1 cellular context compared by ENCODE assay signal in the genomic region with DNA sequence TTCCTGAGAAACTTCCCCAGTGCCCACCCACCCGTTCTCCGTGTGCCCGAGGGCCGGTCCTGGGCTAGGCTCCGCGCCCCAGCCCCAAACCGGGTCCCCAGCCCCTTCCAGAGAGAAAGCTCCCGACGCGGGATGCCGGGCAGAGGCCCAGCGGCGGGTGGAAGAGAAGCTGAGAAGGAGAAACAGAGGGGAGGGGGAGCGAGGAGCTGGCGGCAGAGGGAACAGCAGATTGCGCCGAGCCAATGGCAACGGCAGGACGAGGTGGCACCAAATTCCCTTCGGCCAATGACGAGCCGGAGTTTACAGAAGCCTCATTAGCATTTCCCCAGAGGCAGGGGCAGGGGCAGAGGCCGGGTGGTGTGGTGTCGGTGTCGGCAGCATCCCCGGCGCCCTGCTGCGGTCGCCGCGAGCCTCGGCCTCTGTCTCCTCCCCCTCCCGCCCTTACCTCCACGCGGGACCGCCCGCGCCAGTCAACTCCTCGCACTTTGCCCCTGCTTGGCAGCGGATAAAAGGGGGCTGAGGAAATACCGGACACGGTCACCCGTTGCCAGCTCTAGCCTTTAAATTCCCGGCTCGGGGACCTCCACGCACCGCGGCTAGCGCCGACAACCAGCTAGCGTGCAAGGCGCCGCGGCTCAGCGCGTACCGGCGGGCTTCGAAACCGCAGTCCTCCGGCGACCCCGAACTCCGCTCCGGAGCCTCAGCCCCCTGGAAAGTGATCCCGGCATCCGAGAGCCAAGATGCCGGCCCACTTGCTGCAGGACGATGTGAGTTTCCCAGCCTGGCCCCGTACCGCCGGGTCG.
TF ChIP-seq lines count a peak whose summit lies in the region.

A gene (plus strand): TSS at position 469 of the 803 bp plus-strand sequence. CDS start 272 bp downstream, at position 741.

TF ChIP-seq in K562, 482 proteins besides CTCF, POLR2A, EP300 and RAD21 (continued from another document and continues in another):
- TF ChIP-seq, protein P1, sequence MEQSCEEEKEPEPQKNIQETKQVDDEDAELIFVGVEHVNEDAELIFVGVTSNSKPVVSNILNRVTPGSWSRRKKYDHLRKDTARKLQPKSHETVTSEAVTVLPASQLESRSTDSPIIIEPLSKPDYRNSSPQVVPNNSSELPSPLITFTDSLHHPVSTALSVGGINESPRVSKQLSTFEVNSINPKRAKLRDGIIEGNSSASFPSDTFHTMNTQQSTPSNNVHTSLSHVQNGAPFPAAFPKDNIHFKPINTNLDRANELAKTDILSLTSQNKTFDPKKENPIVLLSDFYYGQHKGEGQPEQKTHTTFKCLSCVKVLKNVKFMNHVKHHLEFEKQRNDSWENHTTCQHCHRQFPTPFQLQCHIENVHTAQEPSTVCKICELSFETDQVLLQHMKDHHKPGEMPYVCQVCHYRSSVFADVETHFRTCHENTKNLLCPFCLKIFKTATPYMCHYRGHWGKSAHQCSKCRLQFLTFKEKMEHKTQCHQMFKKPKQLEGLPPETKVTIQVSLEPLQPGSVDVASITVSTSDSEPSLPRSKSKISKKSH (CRISPR knock-in tag; IDR thresholded peaks at IDR 0.05), result no peak
- no peak for TF ChIP-seq ATF1 (CRISPR knock-in tag; IDR thresholded peaks at IDR 0.05)
- peak; percentile 47; the same call in 1 of the 2 replicates for TF ChIP-seq ATF1 (tag; IDR thresholded peaks at IDR 0.05)
- TF ChIP-seq, protein P2, sequence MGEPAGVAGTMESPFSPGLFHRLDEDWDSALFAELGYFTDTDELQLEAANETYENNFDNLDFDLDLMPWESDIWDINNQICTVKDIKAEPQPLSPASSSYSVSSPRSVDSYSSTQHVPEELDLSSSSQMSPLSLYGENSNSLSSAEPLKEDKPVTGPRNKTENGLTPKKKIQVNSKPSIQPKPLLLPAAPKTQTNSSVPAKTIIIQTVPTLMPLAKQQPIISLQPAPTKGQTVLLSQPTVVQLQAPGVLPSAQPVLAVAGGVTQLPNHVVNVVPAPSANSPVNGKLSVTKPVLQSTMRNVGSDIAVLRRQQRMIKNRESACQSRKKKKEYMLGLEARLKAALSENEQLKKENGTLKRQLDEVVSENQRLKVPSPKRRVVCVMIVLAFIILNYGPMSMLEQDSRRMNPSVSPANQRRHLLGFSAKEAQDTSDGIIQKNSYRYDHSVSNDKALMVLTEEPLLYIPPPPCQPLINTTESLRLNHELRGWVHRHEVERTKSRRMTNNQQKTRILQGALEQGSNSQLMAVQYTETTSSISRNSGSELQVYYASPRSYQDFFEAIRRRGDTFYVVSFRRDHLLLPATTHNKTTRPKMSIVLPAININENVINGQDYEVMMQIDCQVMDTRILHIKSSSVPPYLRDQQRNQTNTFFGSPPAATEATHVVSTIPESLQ (CRISPR knock-in tag; IDR thresholded peaks at IDR 0.05), result no peak
- TF ChIP-seq, protein P3, sequence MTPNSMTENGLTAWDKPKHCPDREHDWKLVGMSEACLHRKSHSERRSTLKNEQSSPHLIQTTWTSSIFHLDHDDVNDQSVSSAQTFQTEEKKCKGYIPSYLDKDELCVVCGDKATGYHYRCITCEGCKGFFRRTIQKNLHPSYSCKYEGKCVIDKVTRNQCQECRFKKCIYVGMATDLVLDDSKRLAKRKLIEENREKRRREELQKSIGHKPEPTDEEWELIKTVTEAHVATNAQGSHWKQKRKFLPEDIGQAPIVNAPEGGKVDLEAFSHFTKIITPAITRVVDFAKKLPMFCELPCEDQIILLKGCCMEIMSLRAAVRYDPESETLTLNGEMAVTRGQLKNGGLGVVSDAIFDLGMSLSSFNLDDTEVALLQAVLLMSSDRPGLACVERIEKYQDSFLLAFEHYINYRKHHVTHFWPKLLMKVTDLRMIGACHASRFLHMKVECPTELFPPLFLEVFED (CRISPR knock-in tag; conservative IDR thresholded peaks at IDR 0.05), result no peak
- TF ChIP-seq HMGN3 (IDR thresholded peaks at IDR 0.05; ENCODE audit: borderline replicate concordance, extremely low read depth, insufficient read length, low read depth, low read length), result peak; percentile 35
- TF ChIP-seq EZH2 (IDR thresholded peaks at IDR 0.05; ENCODE audit: borderline replicate concordance, low read depth, low read length), result no peak
- TF ChIP-seq, protein P4, sequence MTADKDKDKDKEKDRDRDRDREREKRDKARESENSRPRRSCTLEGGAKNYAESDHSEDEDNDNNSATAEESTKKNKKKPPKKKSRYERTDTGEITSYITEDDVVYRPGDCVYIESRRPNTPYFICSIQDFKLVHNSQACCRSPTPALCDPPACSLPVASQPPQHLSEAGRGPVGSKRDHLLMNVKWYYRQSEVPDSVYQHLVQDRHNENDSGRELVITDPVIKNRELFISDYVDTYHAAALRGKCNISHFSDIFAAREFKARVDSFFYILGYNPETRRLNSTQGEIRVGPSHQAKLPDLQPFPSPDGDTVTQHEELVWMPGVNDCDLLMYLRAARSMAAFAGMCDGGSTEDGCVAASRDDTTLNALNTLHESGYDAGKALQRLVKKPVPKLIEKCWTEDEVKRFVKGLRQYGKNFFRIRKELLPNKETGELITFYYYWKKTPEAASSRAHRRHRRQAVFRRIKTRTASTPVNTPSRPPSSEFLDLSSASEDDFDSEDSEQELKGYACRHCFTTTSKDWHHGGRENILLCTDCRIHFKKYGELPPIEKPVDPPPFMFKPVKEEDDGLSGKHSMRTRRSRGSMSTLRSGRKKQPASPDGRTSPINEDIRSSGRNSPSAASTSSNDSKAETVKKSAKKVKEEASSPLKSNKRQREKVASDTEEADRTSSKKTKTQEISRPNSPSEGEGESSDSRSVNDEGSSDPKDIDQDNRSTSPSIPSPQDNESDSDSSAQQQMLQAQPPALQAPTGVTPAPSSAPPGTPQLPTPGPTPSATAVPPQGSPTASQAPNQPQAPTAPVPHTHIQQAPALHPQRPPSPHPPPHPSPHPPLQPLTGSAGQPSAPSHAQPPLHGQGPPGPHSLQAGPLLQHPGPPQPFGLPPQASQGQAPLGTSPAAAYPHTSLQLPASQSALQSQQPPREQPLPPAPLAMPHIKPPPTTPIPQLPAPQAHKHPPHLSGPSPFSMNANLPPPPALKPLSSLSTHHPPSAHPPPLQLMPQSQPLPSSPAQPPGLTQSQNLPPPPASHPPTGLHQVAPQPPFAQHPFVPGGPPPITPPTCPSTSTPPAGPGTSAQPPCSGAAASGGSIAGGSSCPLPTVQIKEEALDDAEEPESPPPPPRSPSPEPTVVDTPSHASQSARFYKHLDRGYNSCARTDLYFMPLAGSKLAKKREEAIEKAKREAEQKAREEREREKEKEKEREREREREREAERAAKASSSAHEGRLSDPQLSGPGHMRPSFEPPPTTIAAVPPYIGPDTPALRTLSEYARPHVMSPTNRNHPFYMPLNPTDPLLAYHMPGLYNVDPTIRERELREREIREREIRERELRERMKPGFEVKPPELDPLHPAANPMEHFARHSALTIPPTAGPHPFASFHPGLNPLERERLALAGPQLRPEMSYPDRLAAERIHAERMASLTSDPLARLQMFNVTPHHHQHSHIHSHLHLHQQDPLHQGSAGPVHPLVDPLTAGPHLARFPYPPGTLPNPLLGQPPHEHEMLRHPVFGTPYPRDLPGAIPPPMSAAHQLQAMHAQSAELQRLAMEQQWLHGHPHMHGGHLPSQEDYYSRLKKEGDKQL (CRISPR knock-in tag; IDR thresholded peaks at IDR 0.05; ENCODE audit: borderline replicate concordance), result no peak
- peak; percentile 76 for TF ChIP-seq TBP (optimal IDR thresholded peaks at IDR 0.05; ENCODE audit: low read depth, low read length)
- TF ChIP-seq, protein P5, sequence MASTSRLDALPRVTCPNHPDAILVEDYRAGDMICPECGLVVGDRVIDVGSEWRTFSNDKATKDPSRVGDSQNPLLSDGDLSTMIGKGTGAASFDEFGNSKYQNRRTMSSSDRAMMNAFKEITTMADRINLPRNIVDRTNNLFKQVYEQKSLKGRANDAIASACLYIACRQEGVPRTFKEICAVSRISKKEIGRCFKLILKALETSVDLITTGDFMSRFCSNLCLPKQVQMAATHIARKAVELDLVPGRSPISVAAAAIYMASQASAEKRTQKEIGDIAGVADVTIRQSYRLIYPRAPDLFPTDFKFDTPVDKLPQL (IDR thresholded peaks at IDR 0.05; ENCODE audit: extremely low read depth, insufficient read length), result no peak
- TF ChIP-seq, protein P6, sequence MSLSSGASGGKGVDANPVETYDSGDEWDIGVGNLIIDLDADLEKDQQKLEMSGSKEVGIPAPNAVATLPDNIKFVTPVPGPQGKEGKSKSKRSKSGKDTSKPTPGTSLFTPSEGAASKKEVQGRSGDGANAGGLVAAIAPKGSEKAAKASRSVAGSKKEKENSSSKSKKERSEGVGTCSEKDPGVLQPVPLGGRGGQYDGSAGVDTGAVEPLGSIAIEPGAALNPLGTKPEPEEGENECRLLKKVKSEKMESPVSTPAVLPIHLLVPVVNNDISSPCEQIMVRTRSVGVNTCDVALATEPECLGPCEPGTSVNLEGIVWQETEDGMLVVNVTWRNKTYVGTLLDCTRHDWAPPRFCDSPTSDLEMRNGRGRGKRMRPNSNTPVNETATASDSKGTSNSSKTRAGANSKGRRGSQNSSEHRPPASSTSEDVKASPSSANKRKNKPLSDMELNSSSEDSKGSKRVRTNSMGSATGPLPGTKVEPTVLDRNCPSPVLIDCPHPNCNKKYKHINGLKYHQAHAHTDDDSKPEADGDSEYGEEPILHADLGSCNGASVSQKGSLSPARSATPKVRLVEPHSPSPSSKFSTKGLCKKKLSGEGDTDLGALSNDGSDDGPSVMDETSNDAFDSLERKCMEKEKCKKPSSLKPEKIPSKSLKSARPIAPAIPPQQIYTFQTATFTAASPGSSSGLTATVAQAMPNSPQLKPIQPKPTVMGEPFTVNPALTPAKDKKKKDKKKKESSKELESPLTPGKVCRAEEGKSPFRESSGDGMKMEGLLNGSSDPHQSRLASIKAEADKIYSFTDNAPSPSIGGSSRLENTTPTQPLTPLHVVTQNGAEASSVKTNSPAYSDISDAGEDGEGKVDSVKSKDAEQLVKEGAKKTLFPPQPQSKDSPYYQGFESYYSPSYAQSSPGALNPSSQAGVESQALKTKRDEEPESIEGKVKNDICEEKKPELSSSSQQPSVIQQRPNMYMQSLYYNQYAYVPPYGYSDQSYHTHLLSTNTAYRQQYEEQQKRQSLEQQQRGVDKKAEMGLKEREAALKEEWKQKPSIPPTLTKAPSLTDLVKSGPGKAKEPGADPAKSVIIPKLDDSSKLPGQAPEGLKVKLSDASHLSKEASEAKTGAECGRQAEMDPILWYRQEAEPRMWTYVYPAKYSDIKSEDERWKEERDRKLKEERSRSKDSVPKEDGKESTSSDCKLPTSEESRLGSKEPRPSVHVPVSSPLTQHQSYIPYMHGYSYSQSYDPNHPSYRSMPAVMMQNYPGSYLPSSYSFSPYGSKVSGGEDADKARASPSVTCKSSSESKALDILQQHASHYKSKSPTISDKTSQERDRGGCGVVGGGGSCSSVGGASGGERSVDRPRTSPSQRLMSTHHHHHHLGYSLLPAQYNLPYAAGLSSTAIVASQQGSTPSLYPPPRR (CRISPR knock-in tag; IDR thresholded peaks at IDR 0.05; ENCODE audit: borderline replicate concordance), result no peak
- no peak for TF ChIP-seq ZNF696 (CRISPR knock-in tag; conservative IDR thresholded peaks at IDR 0.05)
- TF ChIP-seq, protein P7, sequence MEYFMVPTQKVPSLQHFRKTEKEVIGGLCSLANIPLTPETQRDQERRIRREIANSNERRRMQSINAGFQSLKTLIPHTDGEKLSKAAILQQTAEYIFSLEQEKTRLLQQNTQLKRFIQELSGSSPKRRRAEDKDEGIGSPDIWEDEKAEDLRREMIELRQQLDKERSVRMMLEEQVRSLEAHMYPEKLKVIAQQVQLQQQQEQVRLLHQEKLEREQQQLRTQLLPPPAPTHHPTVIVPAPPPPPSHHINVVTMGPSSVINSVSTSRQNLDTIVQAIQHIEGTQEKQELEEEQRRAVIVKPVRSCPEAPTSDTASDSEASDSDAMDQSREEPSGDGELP (CRISPR knock-in tag; IDR thresholded peaks at IDR 0.05; ENCODE audit: borderline replicate concordance), result peak; percentile 44; the same call in 1 of the 2 replicates
- TF ChIP-seq PML (IDR thresholded peaks at IDR 0.05; ENCODE audit: low read length), result no peak
- TF ChIP-seq POLR2AphosphoS5 (IDR thresholded peaks at IDR 0.05; ENCODE audit: control insufficient read depth, insufficient read depth, low read depth, low read length), result peak; percentile 35; the same call in 1 of the 2 replicates
- TF ChIP-seq, protein P8, sequence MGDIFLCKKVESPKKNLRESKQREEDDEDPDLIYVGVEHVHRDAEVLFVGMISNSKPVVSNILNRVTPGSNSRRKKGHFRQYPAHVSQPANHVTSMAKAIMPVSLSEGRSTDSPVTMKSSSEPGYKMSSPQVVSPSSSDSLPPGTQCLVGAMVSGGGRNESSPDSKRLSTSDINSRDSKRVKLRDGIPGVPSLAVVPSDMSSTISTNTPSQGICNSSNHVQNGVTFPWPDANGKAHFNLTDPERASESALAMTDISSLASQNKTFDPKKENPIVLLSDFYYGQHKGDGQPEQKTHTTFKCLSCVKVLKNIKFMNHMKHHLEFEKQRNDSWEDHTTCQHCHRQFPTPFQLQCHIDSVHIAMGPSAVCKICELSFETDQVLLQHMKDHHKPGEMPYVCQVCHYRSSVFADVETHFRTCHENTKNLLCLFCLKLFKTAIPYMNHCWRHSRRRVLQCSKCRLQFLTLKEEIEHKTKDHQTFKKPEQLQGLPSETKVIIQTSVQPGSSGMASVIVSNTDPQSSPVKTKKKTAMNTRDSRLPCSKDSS (IDR thresholded peaks at IDR 0.05; ENCODE audit: low read depth, partially characterized antibody), result no peak
- TF ChIP-seq PHB (CRISPR knock-in tag; IDR thresholded peaks at IDR 0.05), result no peak
- TF ChIP-seq, protein P9, sequence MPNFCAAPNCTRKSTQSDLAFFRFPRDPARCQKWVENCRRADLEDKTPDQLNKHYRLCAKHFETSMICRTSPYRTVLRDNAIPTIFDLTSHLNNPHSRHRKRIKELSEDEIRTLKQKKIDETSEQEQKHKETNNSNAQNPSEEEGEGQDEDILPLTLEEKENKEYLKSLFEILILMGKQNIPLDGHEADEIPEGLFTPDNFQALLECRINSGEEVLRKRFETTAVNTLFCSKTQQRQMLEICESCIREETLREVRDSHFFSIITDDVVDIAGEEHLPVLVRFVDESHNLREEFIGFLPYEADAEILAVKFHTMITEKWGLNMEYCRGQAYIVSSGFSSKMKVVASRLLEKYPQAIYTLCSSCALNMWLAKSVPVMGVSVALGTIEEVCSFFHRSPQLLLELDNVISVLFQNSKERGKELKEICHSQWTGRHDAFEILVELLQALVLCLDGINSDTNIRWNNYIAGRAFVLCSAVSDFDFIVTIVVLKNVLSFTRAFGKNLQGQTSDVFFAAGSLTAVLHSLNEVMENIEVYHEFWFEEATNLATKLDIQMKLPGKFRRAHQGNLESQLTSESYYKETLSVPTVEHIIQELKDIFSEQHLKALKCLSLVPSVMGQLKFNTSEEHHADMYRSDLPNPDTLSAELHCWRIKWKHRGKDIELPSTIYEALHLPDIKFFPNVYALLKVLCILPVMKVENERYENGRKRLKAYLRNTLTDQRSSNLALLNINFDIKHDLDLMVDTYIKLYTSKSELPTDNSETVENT (CRISPR knock-in tag; IDR thresholded peaks at IDR 0.05), result no peak
- TF ChIP-seq ZNF445 (CRISPR knock-in tag; IDR thresholded peaks at IDR 0.05; ENCODE audit: low read depth), result no peak
- TF ChIP-seq POLR2G (IDR thresholded peaks at IDR 0.05; ENCODE audit: low read depth, low read length), result peak; percentile 82
- TF ChIP-seq, protein P10, sequence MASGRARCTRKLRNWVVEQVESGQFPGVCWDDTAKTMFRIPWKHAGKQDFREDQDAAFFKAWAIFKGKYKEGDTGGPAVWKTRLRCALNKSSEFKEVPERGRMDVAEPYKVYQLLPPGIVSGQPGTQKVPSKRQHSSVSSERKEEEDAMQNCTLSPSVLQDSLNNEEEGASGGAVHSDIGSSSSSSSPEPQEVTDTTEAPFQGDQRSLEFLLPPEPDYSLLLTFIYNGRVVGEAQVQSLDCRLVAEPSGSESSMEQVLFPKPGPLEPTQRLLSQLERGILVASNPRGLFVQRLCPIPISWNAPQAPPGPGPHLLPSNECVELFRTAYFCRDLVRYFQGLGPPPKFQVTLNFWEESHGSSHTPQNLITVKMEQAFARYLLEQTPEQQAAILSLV (tag; IDR thresholded peaks at IDR 0.05), result no peak
- TF ChIP-seq SMAD4 (CRISPR knock-in tag; conservative IDR thresholded peaks at IDR 0.05), result peak; percentile 63
